8 cellular contexts compared by ENCODE assay signal in genomic region chr18:50203801-50204604, GRCh38. TPM values are rescaled to one million over a fixed set of nuclear protein-coding genes. Genes with fewer than 3 reads are reported as not detected.
DNase-seq lines count a peak whose midpoint lies in the region; ATAC-seq and TF ChIP-seq lines count a peak whose summit lies in the region.

No MANE protein-coding gene starts in this region.

- POLR2A ChIA-PET in PC-9 (lab: Charles Lee; ENCODE audit: unreplicated experiment), result no interaction called here

- CTCF ChIA-PET in PC-9 (lab: Charles Lee), result interaction anchor here (0.6 to 1.5 kb wide), 2 partner anchors 197 to 346 kb away, joined by 3 to 5 read pairs; no protein-coding TSS in a partner anchor

- no peaks in the 10 kb centered on the region for H3K9me2 ChIP-seq in PC-9 (ENCODE audit: insufficient read depth)

- ATAC-seq in HG03469 (IDR thresholded peaks at IDR 0.05; ENCODE audit: unreplicated experiment) (no peak), HG02571 (IDR thresholded peaks at IDR 0.05; ENCODE audit: unreplicated experiment) (no peak)

- intact Hi-C loops in PC-9 (cut with micrococcal nuclease; ENCODE audit: unreplicated experiment), result loop anchor here (10.0 kb wide), 1 partner anchor 319 kb away; no protein-coding TSS in a partner anchor

- peak; percentile 75 for TF ChIP-seq CTCF in PC-9 (conservative IDR thresholded peaks at IDR 0.05)

- no TSS peak for BruUV-seq in PC-9 (replicated peaks; lab: Mats Ljungman, UMichigan)

- peaks cover 12% of the 10 kb centered on the region for H3K27me3 ChIP-seq in HUES64 (ENCODE audit: insufficient read depth, low read length)
- no peaks in the 10 kb centered on the region for H3K27me3 ChIP-seq in PC-9 (ENCODE audit: insufficient read depth, low read depth)

- no peaks in the 10 kb centered on the region for H4K20me1 ChIP-seq in PC-9 (ENCODE audit: insufficient read depth)

- DNase-seq in DMS53 treated with DMSO at 0.1 percent for 48 hours (lab: John Stamatoyannopoulos, UW; ENCODE audit: unreplicated experiment), result peak; percentile 79
- DNase-seq in PC-9, result peak in 1 of 2 experiments; percentile 37
- DNase-seq in epidermal melanocyte (ENCODE audit: insufficient read length, low spot score), result peak; percentile 54
- peak; percentile 67 for DNase-seq in myocyte (ENCODE audit: low read depth)
- no peak for DNase-seq in HK-2 (ENCODE audit: unreplicated experiment)

- peak overlapping the region; percentile 50; the same call in 1 of the 2 replicates for H2AFZ ChIP-seq in PC-9

- WGBS in HUES64, result 31% methylated on average over 23 of the region's 24 CpGs

- H3K4me1 ChIP-seq in HUES64 (ENCODE audit: insufficient read depth, low read length) (no peaks in the 10 kb centered on the region), PC-9 (replicated peaks; ENCODE audit: insufficient read depth) (no peaks in the 10 kb centered on the region)

- no peak overlapping the region for H3K27ac ChIP-seq in HUES64 (ENCODE audit: low read depth, low read length)
- no peak overlapping the region for H3K27ac ChIP-seq in PC-9

- H3K4me3 ChIP-seq in HUES64 (ENCODE audit: low read length) (peak overlapping the region; percentile 32), PC-9 (peak overlapping the region; percentile 19; the same call in 1 of the 2 replicates)

- peak overlapping the region; percentile 68 for H3K4me2 ChIP-seq in PC-9

- H3F3A ChIP-seq in PC-9 (ENCODE audit: insufficient read depth, low read depth), result no peaks in the 10 kb centered on the region

- no peaks in the 10 kb centered on the region for H3K36me3 ChIP-seq in HUES64 (ENCODE audit: insufficient read depth, low read length)
- no peaks in the 10 kb centered on the region for H3K36me3 ChIP-seq in PC-9 (ENCODE audit: low read depth)

- H3K79me2 ChIP-seq in PC-9 (ENCODE audit: low read depth), result no peaks in the 10 kb centered on the region

- H3K9me3 ChIP-seq in HUES64 (ENCODE audit: insufficient read depth, low read depth, low read length) (no peaks in the 10 kb centered on the region), PC-9 (ENCODE audit: insufficient read depth, low read depth) (no peaks in the 10 kb centered on the region)

- no peak overlapping the region for H3K9ac ChIP-seq in HUES64 (ENCODE audit: low read depth, low read length)

RNA-seq across cellular contexts. Expression of gene MYO5B, which starts 9.1 kb away (rescaled TPM):
- 3.6 TPM for polyA plus RNA-seq in HUES64 (2013, experiment 1 of 2)
- polyA plus RNA-seq in HUES64 (2013, experiment 2 of 2), result 3.2 TPM
- total RNA-seq in PC-9 (2021), result 23.3 and 25.4 TPM in 2 replicates
- 14.7 and 24.8 TPM in 2 replicates for total RNA-seq in myocyte
- polyA plus RNA-seq in myocyte (2012), result 2.9 TPM
